ENCODE assay signal across 25 cellular contexts in genomic region chr20:47680804-47681529, GRCh38.
DNase-seq lines count a peak whose midpoint lies in the region; ATAC-seq, FAIRE-seq and TF ChIP-seq lines count a peak whose summit lies in the region.
"Had no signal": no experiment of that assay in that cellular context is flagged by ENCODE, and none has a peak within 500 bp of the region (broad histone marks: within the 10 kb centered on the region; RNA-seq: fewer than 3 reads in every experiment).

No MANE protein-coding gene starts in this region.

- no peaks in the 10 kb centered on the region for H3K36me3 Mint-ChIP-seq in activated CD8-positive, alpha-beta T cell treated with anti-CD3 and anti-CD28 coated beads, Interleukin-2, amount 10 ng/mL, durations not matched to agents 7 days and 5 days (ENCODE audit: low read depth)
- H3K36me3 Mint-ChIP-seq: activated naive CD4-positive, alpha-beta T cell treated with anti-CD3 and anti-CD28 coated beads, Interleukin-2, amount 10 ng/mL, durations not matched to agents 7 days and 5 days had no signal

- no peak for TF ChIP-seq CTCF in AG10803 (conservative IDR thresholded peaks at IDR 0.05; ENCODE audit: low read length)
- no peak for TF ChIP-seq CTCF in HepG2 (CRISPR knock-in tag; IDR thresholded peaks at IDR 0.05)

- H2AFZ ChIP-seq in HepG2 (ENCODE audit: low read length) = no peak overlapping the region
- H2AFZ ChIP-seq: GM23338 had no signal

- no TSS peak for BruUV-seq in HepG2 (replicated peaks; lab: Mats Ljungman, UMichigan)

- in situ Hi-C loops in HepG2 (cut with HindIII; ENCODE audit: extremely low pct_ligation_motif_present, low pct_unique_long_range_greater_than_20kb) = loop anchor here (5.0 kb wide), 2 partner anchors 101 to 941 kb away; no protein-coding TSS in a partner anchor

- peaks cover 40% of the 10 kb centered on the region for H3K4me1 ChIP-seq in HepG2 (ENCODE audit: insufficient read depth, low read length)

- H3K4me2 ChIP-seq in HepG2 (ENCODE audit: low read depth, low read length) = no peak overlapping the region
- H3K4me2 ChIP-seq: GM23338, smooth muscle cell had no signal

- 47% methylated on average over 6 of the region's 6 CpGs for WGBS in HepG2 (ENCODE audit: low lambda C conversion rate)

- no peaks in the 10 kb centered on the region for H3K27me3 Mint-ChIP-seq in activated CD8-positive, alpha-beta T cell treated with anti-CD3 and anti-CD28 coated beads, Interleukin-2, amount 10 ng/mL, durations not matched to agents 7 days and 5 days (ENCODE audit: low read depth)
- H3K27me3 Mint-ChIP-seq: activated CD4-positive, alpha-beta T cell treated with anti-CD3 and anti-CD28 coated beads, Interleukin-2, amount 10 ng/mL, durations not matched to agents 24 days and 14 days had no signal

- no peaks in the 10 kb centered on the region for H4K20me1 ChIP-seq in HepG2 (ENCODE audit: insufficient read depth, low read length)

- DNase-seq in AG10803 (ENCODE audit: low read depth) = peak; percentile 23
- DNase-seq in HT1080 (ENCODE audit: low read depth) = peak; percentile 36
- peak; percentile 43 for DNase-seq in amniotic epithelial cell (ENCODE audit: low read depth)
- DNase-seq in HepG2 (ENCODE audit: low spot score) = peak; percentile 82
- no peak for DNase-seq in activated CD8-positive, alpha-beta T cell treated with anti-CD3 and anti-CD28 coated beads, Interleukin-2, amount 10 ng/mL, durations not matched to agents 7 days and 5 days
- no peak for DNase-seq in DMS53 treated with DMSO at 0.1 percent for 48 hours (lab: John Stamatoyannopoulos, UW; ENCODE audit: unreplicated experiment)
- no peak for DNase-seq in amniotic stem cell (lab: John Stamatoyannopoulos, UW)
- DNase-seq: activated CD4-positive, alpha-beta T cell treated with anti-CD3 and anti-CD28 coated beads, Interleukin-2, amount 10 ng/mL, durations not matched to agents 24 days and 14 days; activated naive CD4-positive, alpha-beta T cell treated with anti-CD3 and anti-CD28 coated beads, Interleukin-2, amount 10 ng/mL, durations not matched to agents 7 days and 5 days; activated T-cell treated with anti-CD3 and anti-CD28 coated beads, Interleukin-2, amount 50 U/mL, for 72 hours; C1 segment of cervical spinal cord; Calu3; caudate nucleus; islet precursor cell; Karpas-422; NCI-H1092 treated with DMSO at 0.1 percent for 48 hours; NCI-H187 treated with DMSO at 0.1 percent for 48 hours; NCI-H526 treated with DMSO at 0.1 percent for 48 hours; WERI-Rb-1 had no signal

- no peak overlapping the region for H3K4me3 Mint-ChIP-seq in activated CD8-positive, alpha-beta T cell treated with anti-CD3 and anti-CD28 coated beads, Interleukin-2, amount 10 ng/mL, durations not matched to agents 7 days and 5 days
- H3K4me3 Mint-ChIP-seq: activated CD4-positive, alpha-beta T cell treated with anti-CD3 and anti-CD28 coated beads, Interleukin-2, amount 10 ng/mL, durations not matched to agents 24 days and 14 days; activated naive CD4-positive, alpha-beta T cell treated with anti-CD3 and anti-CD28 coated beads, Interleukin-2, amount 10 ng/mL, durations not matched to agents 7 days and 5 days; activated T-cell treated with anti-CD3 and anti-CD28 coated beads, Interleukin-2, amount 50 U/mL, for 72 hours; GM23338 had no signal

- intact Hi-C loops in HepG2 (cut with micrococcal nuclease; ENCODE audit: unreplicated experiment) = loop anchor here (1.0 kb wide), 1 partner anchor 30 kb away; no protein-coding TSS in a partner anchor

- no peak for TF ChIP-seq RAD21 in HepG2 (CRISPR knock-in tag; IDR thresholded peaks at IDR 0.05)

- H3K27me3 ChIP-seq in HepG2 (ENCODE audit: control insufficient read depth in 1 of 2, insufficient read depth in 2 of 2, low read length in 2 of 2) = no peaks in the 10 kb centered on the region
- H3K27me3 ChIP-seq: dorsolateral prefrontal cortex had no signal

- no peak for TF ChIP-seq POLR2A in HepG2 (IDR thresholded peaks at IDR 0.05; ENCODE audit: insufficient read depth in 1 of 2, low read depth in 2 of 2, low read length in 2 of 2)

- no peaks in the 10 kb centered on the region for H3K36me3 ChIP-seq in HepG2 (replicated peaks in 1 of 2; ENCODE audit: control insufficient read depth in 1 of 2, insufficient read depth in 2 of 2, low read length in 2 of 2)
- H3K36me3 ChIP-seq: WERI-Rb-1 had no signal

- no peak overlapping the region for H3K27ac ChIP-seq in HepG2 (ENCODE audit: extremely low read length, insufficient read depth, low read length)
- H3K27ac ChIP-seq: dorsolateral prefrontal cortex, WERI-Rb-1 had no signal

- peak; percentile 3; the same call in 1 of the 3 replicates for ATAC-seq in HepG2
- no peak for ATAC-seq in activated CD8-positive, alpha-beta T cell treated with anti-CD3 and anti-CD28 coated beads, Interleukin-2, amount 10 ng/mL, durations not matched to agents 7 days and 5 days
- no peak for ATAC-seq in HG03354 (IDR thresholded peaks at IDR 0.05; ENCODE audit: poor library complexity, severe bottlenecking, unreplicated experiment)
- ATAC-seq: activated T-cell treated with anti-CD3 and anti-CD28 coated beads, Interleukin-2, amount 50 U/mL, for 72 hours; GM23338; SK-N-SH treated with all-trans-retinoic acid at 6 μM for 48 hours had no signal

- peaks cover 4% of the 10 kb centered on the region for H3K4me1 Mint-ChIP-seq in activated CD8-positive, alpha-beta T cell treated with anti-CD3 and anti-CD28 coated beads, Interleukin-2, amount 10 ng/mL, durations not matched to agents 7 days and 5 days (ENCODE audit: low read depth)
- H3K4me1 Mint-ChIP-seq: activated CD4-positive, alpha-beta T cell treated with anti-CD3 and anti-CD28 coated beads, Interleukin-2, amount 10 ng/mL, durations not matched to agents 24 days and 14 days; activated naive CD4-positive, alpha-beta T cell treated with anti-CD3 and anti-CD28 coated beads, Interleukin-2, amount 10 ng/mL, durations not matched to agents 7 days and 5 days had no signal

- H3K9ac ChIP-seq in HepG2 (ENCODE audit: insufficient read depth, low read depth, low read length) = no peak overlapping the region

- H3K79me2 ChIP-seq in HepG2 (ENCODE audit: insufficient read depth, low read length) = no peaks in the 10 kb centered on the region

- CTCF ChIA-PET in HepG2 (lab: Yijun Ruan, JAX; ENCODE audit: low intra/inter-chr PET ratio, low total read pairs) = no interaction called here
- CTCF ChIA-PET in activated CD8-positive, alpha-beta T cell treated with anti-CD3 and anti-CD28 coated beads, Interleukin-2, amount 10 ng/mL, durations not matched to agents 7 days and 5 days (lab: Charles Lee) = interaction anchor here (2.6 kb wide), 1 partner anchor 940 kb away, joined by 7 read pairs; no protein-coding TSS in a partner anchor

- FAIRE-seq in HepG2 (lab: Jason Lieb, UNC) = peak; percentile 67

- no peaks in the 10 kb centered on the region for H3K9me3 Mint-ChIP-seq in activated CD8-positive, alpha-beta T cell treated with anti-CD3 and anti-CD28 coated beads, Interleukin-2, amount 10 ng/mL, durations not matched to agents 7 days and 5 days (ENCODE audit: insufficient read depth)
- H3K9me3 Mint-ChIP-seq: activated CD4-positive, alpha-beta T cell treated with anti-CD3 and anti-CD28 coated beads, Interleukin-2, amount 10 ng/mL, durations not matched to agents 24 days and 14 days; activated naive CD4-positive, alpha-beta T cell treated with anti-CD3 and anti-CD28 coated beads, Interleukin-2, amount 10 ng/mL, durations not matched to agents 7 days and 5 days; activated T-cell treated with anti-CD3 and anti-CD28 coated beads, Interleukin-2, amount 50 U/mL, for 72 hours; GM23338 had no signal

- no peak overlapping the region for H3K27ac Mint-ChIP-seq in activated CD8-positive, alpha-beta T cell treated with anti-CD3 and anti-CD28 coated beads, Interleukin-2, amount 10 ng/mL, durations not matched to agents 7 days and 5 days
- H3K27ac Mint-ChIP-seq: activated CD4-positive, alpha-beta T cell treated with anti-CD3 and anti-CD28 coated beads, Interleukin-2, amount 10 ng/mL, durations not matched to agents 24 days and 14 days; activated naive CD4-positive, alpha-beta T cell treated with anti-CD3 and anti-CD28 coated beads, Interleukin-2, amount 10 ng/mL, durations not matched to agents 7 days and 5 days; activated T-cell treated with anti-CD3 and anti-CD28 coated beads, Interleukin-2, amount 50 U/mL, for 72 hours; GM23338 had no signal

- TF ChIP-seq EP300 in HepG2 (IDR thresholded peaks at IDR 0.05; ENCODE audit: low read depth in 2 of 2, low read length in 2 of 2) (no peak), HepG2 (CRISPR knock-in tag; IDR thresholded peaks at IDR 0.05; ENCODE audit: borderline replicate concordance) (no peak)

- H3K4me3 ChIP-seq in AG10803 (ENCODE audit: low read length) = no peak overlapping the region
- H3K4me3 ChIP-seq in HepG2 (replicated peaks in 1 of 3; ENCODE audit: insufficient read depth in 1 of 3, low read depth in 2 of 3, low read length in 3 of 3) = no peak overlapping the region
- H3K4me3 ChIP-seq: dorsolateral prefrontal cortex, GM23338, lung, smooth muscle cell had no signal

- POLR2A ChIA-PET in HepG2 (lab: Yijun Ruan, JAX) = no interaction called here
- POLR2A ChIA-PET in activated CD8-positive, alpha-beta T cell treated with anti-CD3 and anti-CD28 coated beads, Interleukin-2, amount 10 ng/mL, durations not matched to agents 7 days and 5 days (lab: Charles Lee) = no interaction called here

- H3K9me3 ChIP-seq in HepG2 (ENCODE audit: low read length) = no peaks in the 10 kb centered on the region

TF ChIP-seq in HepG2, 621 proteins besides CTCF, POLR2A, EP300 and RAD21 (continues in another document):
- no peak for TF ChIP-seq SOX5 (CRISPR knock-in tag; IDR thresholded peaks at IDR 0.05; ENCODE audit: borderline replicate concordance)

Comparison
In these comparisons a context has a peak if more than half of its experiments do, and no peak if none do; other contexts are left out.
1. DNase-seq: peak in AG10803 (single experiment), HT1080 (single experiment), amniotic epithelial cell (single experiment) and HepG2 (single experiment); none in activated CD8-positive, alpha-beta T cell treated with anti-CD3 and anti-CD28 coated beads, Interleukin-2, amount 10 ng/mL, durations not matched to agents 7 days and 5 days (single experiment), DMS53 treated with DMSO at 0.1 percent for 48 hours (single experiment) and amniotic stem cell (single experiment).